Comparison of ENCODE assay signal across 19 cellular contexts in the genomic region with DNA sequence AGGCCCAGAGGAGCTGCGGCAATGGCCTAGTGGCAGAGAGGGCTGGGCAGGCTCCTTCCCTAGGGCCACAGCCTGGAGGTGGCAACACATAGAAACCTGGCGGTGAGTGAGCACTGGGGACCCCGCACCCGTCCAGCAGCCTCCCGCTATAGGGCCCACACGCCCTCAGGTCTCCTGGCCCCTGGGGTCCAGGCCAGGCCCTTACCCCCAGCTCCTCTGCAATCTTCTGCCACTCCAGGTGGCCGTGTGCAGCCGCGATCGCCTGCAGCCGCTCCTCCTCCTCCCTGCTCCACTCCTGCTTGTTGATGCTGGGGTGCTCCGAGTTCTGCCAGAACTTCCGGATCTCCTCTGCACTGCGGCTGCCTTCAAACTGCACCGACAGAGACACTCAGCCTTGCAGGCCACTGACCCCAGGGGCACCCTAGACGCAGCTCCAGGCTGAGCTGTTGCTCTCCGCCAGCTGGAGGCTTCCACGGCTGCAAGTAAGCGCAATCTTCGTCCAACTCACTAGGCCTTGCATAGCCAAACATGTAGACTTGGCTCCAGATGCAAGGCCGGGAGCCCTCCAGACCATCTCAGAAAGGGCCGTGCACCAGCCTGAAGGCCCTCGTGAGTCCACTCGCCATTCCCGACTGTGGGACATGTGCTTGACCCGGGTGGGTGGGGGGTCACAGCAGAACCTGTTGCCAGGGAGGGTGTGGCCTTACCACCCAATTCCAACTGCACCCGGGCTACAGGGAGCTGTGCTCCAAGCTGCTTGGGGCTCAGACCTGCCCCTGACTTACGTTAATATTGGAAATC. TPM values are rescaled to one million over a fixed set of nuclear protein-coding genes. Genes with fewer than 3 reads are reported as not detected.
DNase-seq lines count a peak whose midpoint lies in the region; ATAC-seq and TF ChIP-seq lines count a peak whose summit lies in the region.
"Had no signal": no experiment of that assay in that cellular context is flagged by ENCODE, and none has a peak within 500 bp of the region (broad histone marks: within the 10 kb centered on the region; RNA-seq: fewer than 3 reads in every experiment).

No MANE protein-coding gene starts in this region.

- H3K36me3 ChIP-seq in mesenchymal stem cell (ENCODE audit: control insufficient read depth in 1 of 2, insufficient read depth in 2 of 2, low read depth in 1 of 2, low read length in 2 of 2) = peaks cover 82 to 88% of the 10 kb centered on the region in 2 experiments

- H3K18ac ChIP-seq in mesenchymal stem cell (ENCODE audit: low read depth in 1 of 2, low read length in 2 of 2) = no peak overlapping the region

- H3K27me3 Mint-ChIP-seq in CD4-positive, alpha-beta T cell = no peaks in the 10 kb centered on the region
- H3K27me3 Mint-ChIP-seq: CD4-positive, CD25-positive, alpha-beta regulatory T cell had no signal

- ATAC-seq in CD4-positive, alpha-beta T cell (ENCODE audit: poor library complexity) = no peak
- no peak for ATAC-seq in HG02610 (IDR thresholded peaks at IDR 0.05; ENCODE audit: unreplicated experiment)
- ATAC-seq: HCT116, PC-3 had no signal

- DNase-seq in CD4-positive, alpha-beta T cell = no peak
- no peak for DNase-seq in mesenchymal stem cell
- no peak for DNase-seq in D341Med (ENCODE audit: low spot score)
- DNase-seq in activated CD4-positive, alpha-beta T cell treated with anti-CD3 and anti-CD28 coated beads, Interleukin-2, amount 50 U/mL, for 1 hour = no peak
- DNase-seq: BE2C; CD4-positive, CD25-positive, alpha-beta regulatory T cell; GF-D8; GOT3; MV-4-11; NCI-H1417 treated with DMSO at 0.1 percent for 48 hours; NCI-H1930; NCI-H345; NCI-H524 treated with DMSO at 0.1 percent for 48 hours; PC-3; SJCRH30 had no signal

- peak overlapping the region; percentile 2 to 59 for H3K4me3 ChIP-seq in mesenchymal stem cell (ENCODE audit: insufficient read depth in 1 of 2, low read depth in 1 of 2, low read length in 2 of 2)
- H3K4me3 ChIP-seq: SJCRH30 had no signal

- no peaks in the 10 kb centered on the region for H3K4me1 Mint-ChIP-seq in CD4-positive, alpha-beta T cell (ENCODE audit: low read depth)

- H3K9ac ChIP-seq in mesenchymal stem cell (ENCODE audit: low read length) = peak overlapping the region; percentile 77
- H3K9ac ChIP-seq: KMS-11 had no signal

- H3K4me3 Mint-ChIP-seq in CD4-positive, alpha-beta T cell = peak overlapping the region; percentile 5

- intact Hi-C loops in CD4-positive, alpha-beta T cell (cut with DNase I, micrococcal nuclease) = no loop called here

- peak overlapping the region in 1 of 2 experiments; percentile 9 for H3K23ac ChIP-seq in mesenchymal stem cell (ENCODE audit: low read length in 2 of 2)

- no peak overlapping the region for H2AK5ac ChIP-seq in mesenchymal stem cell (ENCODE audit: low read length, severe bottlenecking)

- no peak overlapping the region for H3K27ac Mint-ChIP-seq in CD4-positive, alpha-beta T cell
- H3K27ac Mint-ChIP-seq: CD4-positive, CD25-positive, alpha-beta regulatory T cell had no signal

- H3K4me1 ChIP-seq in mesenchymal stem cell (ENCODE audit: control insufficient read depth, insufficient read depth, low read depth, low read length) = no peaks in the 10 kb centered on the region
- H3K4me1 ChIP-seq: BE2C, SJCRH30 had no signal

- CTCF ChIA-PET in CD4-positive, alpha-beta T cell (lab: Charles Lee) = no interaction called here

- no peak overlapping the region for H2BK15ac ChIP-seq in mesenchymal stem cell (ENCODE audit: low read depth, poor library complexity, severe bottlenecking)

- H4K8ac ChIP-seq in mesenchymal stem cell (ENCODE audit: low read length) = no peak overlapping the region

- H2BK12ac ChIP-seq in mesenchymal stem cell (ENCODE audit: low read length in 2 of 2) = no peak overlapping the region

- POLR2A ChIA-PET in CD4-positive, alpha-beta T cell (lab: Charles Lee) = no interaction called here

- no peaks in the 10 kb centered on the region for H3K9me3 Mint-ChIP-seq in CD4-positive, alpha-beta T cell
- H3K9me3 Mint-ChIP-seq: CD4-positive, CD25-positive, alpha-beta regulatory T cell had no signal

- 99% methylated on average over 28 of the region's 28 CpGs for WGBS in mesenchymal stem cell

- peaks cover 58% of the 10 kb centered on the region for H3K36me3 Mint-ChIP-seq in CD4-positive, alpha-beta T cell (ENCODE audit: low read depth)

- H3K4ac ChIP-seq in mesenchymal stem cell (ENCODE audit: low read depth in 1 of 2, low read length in 2 of 2) = no peak overlapping the region

- no peaks in the 10 kb centered on the region for H3K27me3 ChIP-seq in CD4-positive, alpha-beta T cell (ENCODE audit: control insufficient read depth, insufficient read depth, low read length)
- H3K27me3 ChIP-seq in mesenchymal stem cell (ENCODE audit: control insufficient read depth in 1 of 2, insufficient read depth in 1 of 2, low read length in 2 of 2) = no peaks in the 10 kb centered on the region
- H3K27me3 ChIP-seq: BE2C, SJCRH30 had no signal

- H3K4me2 ChIP-seq in mesenchymal stem cell (ENCODE audit: low read length, poor library complexity, severe bottlenecking) = no peak overlapping the region
- H3K4me2 ChIP-seq: KMS-11 had no signal

- H4K91ac ChIP-seq in mesenchymal stem cell (ENCODE audit: low read length) = no peak overlapping the region

- no peak overlapping the region for H3K14ac ChIP-seq in mesenchymal stem cell (ENCODE audit: low read length in 2 of 2)

- peaks cover 74% of the 10 kb centered on the region for H3K79me1 ChIP-seq in mesenchymal stem cell (replicated peaks; ENCODE audit: low read length, poor library complexity, severe bottlenecking)

- no peak overlapping the region for H2AFZ ChIP-seq in mesenchymal stem cell (ENCODE audit: low read depth, low read length)

- H2BK120ac ChIP-seq in mesenchymal stem cell (ENCODE audit: low read depth, low read length) = no peak overlapping the region

- no peak overlapping the region for H2BK5ac ChIP-seq in mesenchymal stem cell (ENCODE audit: low read depth, low read length, poor library complexity, severe bottlenecking)

- no peaks in the 10 kb centered on the region for H3K9me3 ChIP-seq in CD4-positive, alpha-beta T cell (ENCODE audit: control insufficient read depth, low read length)
- no peaks in the 10 kb centered on the region for H3K9me3 ChIP-seq in mesenchymal stem cell (ENCODE audit: control insufficient read depth, low read length)
- H3K9me3 ChIP-seq: BE2C, SJCRH30 had no signal

- TF ChIP-seq CTCF in CD4-positive, alpha-beta T cell (IDR thresholded peaks at IDR 0.05) = no peak
- no peak for TF ChIP-seq CTCF in VCaP (conservative IDR thresholded peaks at IDR 0.05)

- H3K27ac ChIP-seq in CD4-positive, alpha-beta T cell (ENCODE audit: low read depth, low read length) = no peak overlapping the region
- H3K27ac ChIP-seq in VCaP (peak overlapping the region; percentile 98), mesenchymal stem cell (ENCODE audit: low read length, poor library complexity, severe bottlenecking) (no peak overlapping the region)
- H3K27ac ChIP-seq: KMS-11, SJCRH30 had no signal

RNA-seq across cellular contexts. Expression of a gene that starts 8.0 kb away (rescaled TPM):
- 1 to 10 TPM; 7.7 to 8.0 TPM for total RNA-seq in CD4-positive, alpha-beta T cell
- polyA plus RNA-seq in mesenchymal stem cell (2013, experiment 1 of 2) = 6.1 TPM
- 5.4 TPM for polyA plus RNA-seq in mesenchymal stem cell (2013, experiment 2 of 2)

RNA-seq across cellular contexts. Expression of a gene that starts 18.5 kb away (rescaled TPM):
- under 1 TPM; 0.36 to 0.64 TPM for total RNA-seq in CD4-positive, alpha-beta T cell
- polyA plus RNA-seq in mesenchymal stem cell (2013, experiment 1 of 2) = 0.37 TPM
- 0.51 TPM for polyA plus RNA-seq in mesenchymal stem cell (2013, experiment 2 of 2)

RNA-seq across cellular contexts. Expression of a gene that starts 18.5 kb away (rescaled TPM):
- total RNA-seq in CD4-positive, alpha-beta T cell = 10 to 100 TPM; 37.7 to 43.2 TPM
- 40.7 TPM for polyA plus RNA-seq in mesenchymal stem cell (2013, experiment 1 of 2)
- 41.1 TPM for polyA plus RNA-seq in mesenchymal stem cell (2013, experiment 2 of 2)

RNA-seq across cellular contexts. Expression of a gene that starts 18.5 kb away (rescaled TPM):
- total RNA-seq in CD4-positive, alpha-beta T cell = 100 to 1,000 TPM; 107 to 109 TPM
- 34.3 TPM for polyA plus RNA-seq in mesenchymal stem cell (2013, experiment 1 of 2)
- 33.6 TPM for polyA plus RNA-seq in mesenchymal stem cell (2013, experiment 2 of 2)

RNA-seq across cellular contexts. Expression of a gene that starts 28.4 kb away (rescaled TPM):
- 10 to 100 TPM; 15.4 to 17.0 TPM for total RNA-seq in CD4-positive, alpha-beta T cell
- polyA plus RNA-seq in mesenchymal stem cell (2013, experiment 1 of 2) = 15.5 TPM
- polyA plus RNA-seq in mesenchymal stem cell (2013, experiment 2 of 2) = 16.8 TPM
